Comparison of ENCODE assay signal across 27 cellular contexts in genomic region chr14:101379842-101380241, GRCh38.
"Had no signal": no experiment of that assay in that cellular context is flagged by ENCODE, and none has a peak within 500 bp of the region (broad histone marks: within the 10 kb centered on the region; RNA-seq: fewer than 3 reads in every experiment).

No MANE protein-coding gene starts in this region.

- H3K9me3 ChIP-seq: suprapubic skin, testis, thyroid gland had no signal

- H3K27me3 Mint-ChIP-seq: stimulated activated memory B cell treated with anti-CD40 and anti-IgM and Interleukin-4, amounts not matched to agents 10 μg/mL and 1 μg/mL and 100 μg/mL, for 72 hours; stimulated activated naive CD8-positive, alpha-beta T cell treated with anti-CD3 and anti-CD28 coated beads, Interleukin-15, amount 100 ng/mL, for 72 hours had no signal

- H3K27ac Mint-ChIP-seq: stimulated activated effector memory CD8-positive, alpha-beta T cell treated with anti-CD3 and anti-CD28 coated beads, Interleukin-12 subunit alpha, Interleukin-12 subunit beta, amount 100 ng/mL, for 72 hours; stimulated activated memory B cell treated with anti-CD40 and anti-IgM and Interleukin-4, amounts not matched to agents 10 μg/mL and 1 μg/mL and 100 μg/mL, for 72 hours; stimulated activated naive B cell treated with anti-CD40 and anti-IgM and Interleukin-4, amounts not matched to agents 10 μg/mL and 1 μg/mL and 100 μg/mL, for 72 hours; stimulated activated naive CD8-positive, alpha-beta T cell treated with anti-CD3 and anti-CD28 coated beads, Interleukin-15, amount 100 ng/mL, for 72 hours; stimulated activated naive CD8-positive, alpha-beta T cell treated with anti-CD3 and anti-CD28 coated beads, Interleukin-15, Interleukin-2, amounts not matched to agents 100 ng/mL and 50 ng/mL, for 24 hours; type B pancreatic cell had no signal

- ATAC-seq: stimulated activated effector memory CD8-positive, alpha-beta T cell treated with anti-CD3 and anti-CD28 coated beads, Interleukin-12 subunit alpha, Interleukin-12 subunit beta, amount 100 ng/mL, for 72 hours; stimulated activated memory B cell treated with anti-CD40 and anti-IgM and Interleukin-4, amounts not matched to agents 10 μg/mL and 1 μg/mL and 100 μg/mL, for 72 hours; stimulated activated naive B cell treated with anti-CD40 and anti-IgM and Interleukin-4, amounts not matched to agents 10 μg/mL and 1 μg/mL and 100 μg/mL, for 72 hours; stimulated activated naive CD8-positive, alpha-beta T cell treated with anti-CD3 and anti-CD28 coated beads, Interleukin-15, amount 100 ng/mL, for 72 hours; stimulated activated naive CD8-positive, alpha-beta T cell treated with anti-CD3 and anti-CD28 coated beads, Interleukin-15, Interleukin-2, amounts not matched to agents 100 U/mL and 50 U/mL, for 24 hours; upper lobe of right lung had no signal

- H3K4me3 ChIP-seq: stomach, suprapubic skin, testis, thoracic aorta, thyroid gland, tibial artery, tibial nerve, transverse colon, upper lobe of left lung, upper lobe of right lung, uterus, vagina had no signal

- H3K27ac ChIP-seq: stomach, suprapubic skin, testis, thoracic aorta, thyroid gland, tibial artery, tibial nerve, transverse colon, upper lobe of left lung, upper lobe of right lung, uterus, vagina had no signal

- H3K4me3 Mint-ChIP-seq: stimulated activated effector memory CD8-positive, alpha-beta T cell treated with anti-CD3 and anti-CD28 coated beads, Interleukin-12 subunit alpha, Interleukin-12 subunit beta, amount 100 ng/mL, for 72 hours; stimulated activated memory B cell treated with anti-CD40 and anti-IgM and Interleukin-4, amounts not matched to agents 10 μg/mL and 1 μg/mL and 100 μg/mL, for 72 hours; stimulated activated naive B cell treated with anti-CD40 and anti-IgM and Interleukin-4, amounts not matched to agents 10 μg/mL and 1 μg/mL and 100 μg/mL, for 72 hours; stimulated activated naive CD8-positive, alpha-beta T cell treated with anti-CD3 and anti-CD28 coated beads, Interleukin-15, amount 100 ng/mL, for 72 hours; stimulated activated naive CD8-positive, alpha-beta T cell treated with anti-CD3 and anti-CD28 coated beads, Interleukin-15, Interleukin-2, amounts not matched to agents 100 ng/mL and 50 ng/mL, for 24 hours; type B pancreatic cell had no signal

- H3K36me3 Mint-ChIP-seq: stimulated activated effector memory CD8-positive, alpha-beta T cell treated with anti-CD3 and anti-CD28 coated beads, Interleukin-12 subunit alpha, Interleukin-12 subunit beta, amount 100 ng/mL, for 72 hours; stimulated activated memory B cell treated with anti-CD40 and anti-IgM and Interleukin-4, amounts not matched to agents 10 μg/mL and 1 μg/mL and 100 μg/mL, for 72 hours; stimulated activated naive B cell treated with anti-CD40 and anti-IgM and Interleukin-4, amounts not matched to agents 10 μg/mL and 1 μg/mL and 100 μg/mL, for 72 hours; type B pancreatic cell had no signal

- DNase-seq: stimulated activated CD4-positive, alpha-beta T cell treated with anti-CD3 and anti-CD28 coated beads, Interleukin-2, amount 100 ng/mL, for 48 hours; stimulated activated CD4-positive, alpha-beta T cell treated with anti-CD3 and anti-CD28 coated beads, Interleukin-4, amount 100 ng/mL, for 1 hour; stimulated activated CD4-positive, alpha-beta T cell treated with anti-CD3 and anti-CD28 coated beads, Interleukin-4, amount 100 ng/mL, for 24 hours; stimulated activated CD4-positive, alpha-beta T cell treated with anti-CD3 and anti-CD28 coated beads, Interleukin-4, amount 100 ng/mL, for 4 hours; stimulated activated naive B cell treated with anti-CD40 and anti-IgM and Interleukin-4, amounts not matched to agents 10 μg/mL and 1 μg/mL and 100 μg/mL, for 72 hours; stimulated activated naive CD4-positive, alpha-beta T cell; stimulated activated naive CD4-positive, alpha-beta T cell treated with Interleukin-2 at 50 U/mL for 16 hours; stimulated activated naive CD8-positive, alpha-beta T cell treated with anti-CD3 and anti-CD28 coated beads, Interleukin-15, amount 100 ng/mL, for 72 hours; stimulated activated naive CD8-positive, alpha-beta T cell treated with anti-CD3 and anti-CD28 coated beads, Interleukin-15, Interleukin-2, amounts not matched to agents 100 U/mL and 50 U/mL, for 24 hours; stomach; substantia nigra; testis; thyroid gland; tibial artery; transverse colon; trophoblast cell; upper lobe of left lung; upper lobe of right lung; uterus had no signal

- H3K36me3 ChIP-seq: stomach, suprapubic skin, thoracic aorta, thyroid gland, tibial artery, tibial nerve, transverse colon, upper lobe of left lung, upper lobe of right lung, uterus, vagina had no signal

- H3K4me1 ChIP-seq: testis, thyroid gland, transverse colon, upper lobe of left lung, upper lobe of right lung, uterus had no signal

- H3K4me1 Mint-ChIP-seq: stimulated activated effector memory CD8-positive, alpha-beta T cell treated with anti-CD3 and anti-CD28 coated beads, Interleukin-12 subunit alpha, Interleukin-12 subunit beta, amount 100 ng/mL, for 72 hours; stimulated activated memory B cell treated with anti-CD40 and anti-IgM and Interleukin-4, amounts not matched to agents 10 μg/mL and 1 μg/mL and 100 μg/mL, for 72 hours; stimulated activated naive B cell treated with anti-CD40 and anti-IgM and Interleukin-4, amounts not matched to agents 10 μg/mL and 1 μg/mL and 100 μg/mL, for 72 hours; stimulated activated naive CD8-positive, alpha-beta T cell treated with anti-CD3 and anti-CD28 coated beads, Interleukin-15, amount 100 ng/mL, for 72 hours had no signal
